ENCODE assay signal across 11 cellular contexts in genomic region chr10:115141254-115141653, GRCh38. TPM values are rescaled to one million over a fixed set of nuclear protein-coding genes. Genes with fewer than 3 reads are reported as not detected.
DNase-seq lines count a peak whose midpoint lies in the region; ATAC-seq and TF ChIP-seq lines count a peak whose summit lies in the region.
"Had no signal": no experiment of that assay in that cellular context is flagged by ENCODE, and none has a peak within 500 bp of the region (broad histone marks: within the 10 kb centered on the region; RNA-seq: fewer than 3 reads in every experiment).

No MANE protein-coding gene starts in this region.

- TF ChIP-seq RAD21 in neural cell (conservative IDR thresholded peaks at IDR 0.05) = peak; percentile 68

- H3K9me2 ChIP-seq in DOHH2 (replicated peaks; ENCODE audit: control insufficient read depth, low read length) (no peaks in the 10 kb centered on the region), MM.1S (replicated peaks; ENCODE audit: insufficient read depth, low read length) (no peaks in the 10 kb centered on the region), neural cell (ENCODE audit: insufficient read depth, low read length) (no peaks in the 10 kb centered on the region)

- peak; percentile 35 for TF ChIP-seq CTCF in DOHH2 (IDR thresholded peaks at IDR 0.05; ENCODE audit: low read depth, low read length, poor library complexity, severe bottlenecking)
- TF ChIP-seq CTCF in MM.1S (IDR thresholded peaks at IDR 0.05; ENCODE audit: low read length) = peak; percentile 50
- TF ChIP-seq CTCF in endodermal cell (conservative IDR thresholded peaks at IDR 0.05) = peak; percentile 73
- peak; percentile 63 for TF ChIP-seq CTCF in neural cell (IDR thresholded peaks at IDR 0.05; ENCODE audit: poor library complexity, severe bottlenecking)

- H3K9me3 ChIP-seq in DOHH2 (ENCODE audit: control insufficient read depth, insufficient read depth, low read length) (no peaks in the 10 kb centered on the region), MM.1S (replicated peaks; ENCODE audit: insufficient read depth, low read length) (no peaks in the 10 kb centered on the region), endodermal cell (ENCODE audit: control insufficient read depth, low read length) (peaks cover 22% of the 10 kb centered on the region), neural cell (ENCODE audit: low read length) (no peaks in the 10 kb centered on the region)

- no peak overlapping the region for H3K4me3 Mint-ChIP-seq in endodermal cell
- H3K4me3 Mint-ChIP-seq in activated CD8-positive, alpha-beta T cell treated with anti-CD3 and anti-CD28 coated beads, Interleukin-2, amount 10 ng/mL, durations not matched to agents 7 days and 5 days = no peak overlapping the region

- H3K27me3 ChIP-seq in DOHH2 (ENCODE audit: control insufficient read depth, low read length) (no peaks in the 10 kb centered on the region), MM.1S (replicated peaks; ENCODE audit: insufficient read depth, low read length) (no peaks in the 10 kb centered on the region), endodermal cell (ENCODE audit: control insufficient read depth, insufficient read depth, low read length, poor library complexity, severe bottlenecking) (no peaks in the 10 kb centered on the region), neural cell (ENCODE audit: insufficient read depth, low read depth, low read length) (no peaks in the 10 kb centered on the region)

- H3K4me1 ChIP-seq in DOHH2 (ENCODE audit: control insufficient read depth, low read length) (no peaks in the 10 kb centered on the region), MM.1S (ENCODE audit: low read length) (no peaks in the 10 kb centered on the region), endodermal cell (ENCODE audit: control insufficient read depth, insufficient read depth, low read length) (no peaks in the 10 kb centered on the region)
- H3K4me1 ChIP-seq: parathyroid adenoma had no signal

- H3K36me3 ChIP-seq in DOHH2 (ENCODE audit: control insufficient read depth, low read length) (no peaks in the 10 kb centered on the region), MM.1S (replicated peaks; ENCODE audit: insufficient read depth, low read length) (no peaks in the 10 kb centered on the region), endodermal cell (ENCODE audit: control insufficient read depth, insufficient read depth, low read length) (no peaks in the 10 kb centered on the region), neural cell (ENCODE audit: insufficient read depth, low read length) (no peaks in the 10 kb centered on the region)

- DNase-seq in MM.1S (peak; percentile 25), endodermal cell (no peak), HuH-7.5 (ENCODE audit: low spot score) (no peak), NCI-H146 (lab: John Stamatoyannopoulos, UW) (no peak)
- no peak for DNase-seq in activated CD4-positive, alpha-beta T cell treated with anti-CD3 and anti-CD28 coated beads, Interleukin-2, amount 50 U/mL, for 1 hour
- no peak for DNase-seq in activated CD8-positive, alpha-beta T cell treated with anti-CD3 and anti-CD28 coated beads, Interleukin-2, amount 10 ng/mL, durations not matched to agents 7 days and 5 days
- DNase-seq: activated CD4-positive, alpha-beta T cell treated with anti-CD3 and anti-CD28 coated beads, Interleukin-2, amount 50 U/mL, for 48 hours; NCI-H524 treated with DMSO at 0.1 percent for 48 hours had no signal

- no peak overlapping the region for H3K9ac ChIP-seq in MM.1S (ENCODE audit: low read length)
- H3K9ac ChIP-seq in endodermal cell (ENCODE audit: extremely low read depth, low read length, poor library complexity, severe bottlenecking) = no peak overlapping the region
- H3K9ac ChIP-seq in neural cell (ENCODE audit: low read length) = no peak overlapping the region
- H3K9ac ChIP-seq: parathyroid adenoma had no signal

- no peak overlapping the region for H3K4me3 ChIP-seq in DOHH2 (ENCODE audit: low read length)
- H3K4me3 ChIP-seq in MM.1S (ENCODE audit: low read length) = no peak overlapping the region
- H3K4me3 ChIP-seq in endodermal cell (ENCODE audit: low read length) = no peak overlapping the region
- no peak overlapping the region for H3K4me3 ChIP-seq in neural cell (ENCODE audit: low read length)

- no peaks in the 10 kb centered on the region for H3K79me2 ChIP-seq in DOHH2 (ENCODE audit: control insufficient read depth, low read length)
- H3K79me2 ChIP-seq in MM.1S (ENCODE audit: low read length) = no peaks in the 10 kb centered on the region
- H3K79me2 ChIP-seq in neural cell (replicated peaks; ENCODE audit: insufficient read depth, low read length) = no peaks in the 10 kb centered on the region
- H3K79me2 ChIP-seq: parathyroid adenoma had no signal

- no peak for ATAC-seq in activated CD8-positive, alpha-beta T cell treated with anti-CD3 and anti-CD28 coated beads, Interleukin-2, amount 10 ng/mL, durations not matched to agents 7 days and 5 days

- CTCF ChIA-PET in activated CD8-positive, alpha-beta T cell treated with anti-CD3 and anti-CD28 coated beads, Interleukin-2, amount 10 ng/mL, durations not matched to agents 7 days and 5 days (lab: Charles Lee) = interaction anchor here (1.0 to 1.1 kb wide), 2 partner anchors 11 to 30 kb away, joined by 3 to 5 read pairs; no protein-coding TSS in a partner anchor

- no peak for TF ChIP-seq EP300 in neural cell (conservative IDR thresholded peaks at IDR 0.05; ENCODE audit: poor library complexity, severe bottlenecking)

- H3K36me3 Mint-ChIP-seq in endodermal cell (ENCODE audit: low read depth) = peaks cover 14% of the 10 kb centered on the region
- H3K36me3 Mint-ChIP-seq in activated CD8-positive, alpha-beta T cell treated with anti-CD3 and anti-CD28 coated beads, Interleukin-2, amount 10 ng/mL, durations not matched to agents 7 days and 5 days (ENCODE audit: low read depth) = no peaks in the 10 kb centered on the region

- H3K4me1 Mint-ChIP-seq in endodermal cell = no peaks in the 10 kb centered on the region
- no peaks in the 10 kb centered on the region for H3K4me1 Mint-ChIP-seq in activated CD8-positive, alpha-beta T cell treated with anti-CD3 and anti-CD28 coated beads, Interleukin-2, amount 10 ng/mL, durations not matched to agents 7 days and 5 days (ENCODE audit: low read depth)

- no peaks in the 10 kb centered on the region for H3K27me3 Mint-ChIP-seq in endodermal cell (ENCODE audit: insufficient read depth)
- H3K27me3 Mint-ChIP-seq in activated CD8-positive, alpha-beta T cell treated with anti-CD3 and anti-CD28 coated beads, Interleukin-2, amount 10 ng/mL, durations not matched to agents 7 days and 5 days (ENCODE audit: low read depth) = no peaks in the 10 kb centered on the region

- peaks cover 29% of the 10 kb centered on the region for H3K9me3 Mint-ChIP-seq in endodermal cell
- no peaks in the 10 kb centered on the region for H3K9me3 Mint-ChIP-seq in activated CD8-positive, alpha-beta T cell treated with anti-CD3 and anti-CD28 coated beads, Interleukin-2, amount 10 ng/mL, durations not matched to agents 7 days and 5 days (ENCODE audit: insufficient read depth)

- H3K4me2 ChIP-seq in DOHH2 (ENCODE audit: low read length) = no peak overlapping the region
- H3K4me2 ChIP-seq in MM.1S (ENCODE audit: low read depth, low read length) = no peak overlapping the region
- H3K4me2 ChIP-seq in neural cell (ENCODE audit: low read length) = no peak overlapping the region

- H4K20me1 ChIP-seq in DOHH2 (ENCODE audit: control insufficient read depth, insufficient read depth, low read depth, low read length) (no peaks in the 10 kb centered on the region), MM.1S (ENCODE audit: insufficient read depth, low read length) (no peaks in the 10 kb centered on the region), neural cell (ENCODE audit: insufficient read depth) (no peaks in the 10 kb centered on the region)

- H2AFZ ChIP-seq in MM.1S (ENCODE audit: low read length) (no peak overlapping the region), neural cell (ENCODE audit: low read depth, low read length) (no peak overlapping the region)
- H2AFZ ChIP-seq: parathyroid adenoma had no signal

- H3K27ac ChIP-seq in DOHH2 (ENCODE audit: low read depth, low read length) = no peak overlapping the region
- no peak overlapping the region for H3K27ac ChIP-seq in MM.1S (ENCODE audit: low read length)
- no peak overlapping the region for H3K27ac ChIP-seq in endodermal cell (ENCODE audit: low read depth, low read length)
- H3K27ac ChIP-seq in neural cell (ENCODE audit: low read length) = no peak overlapping the region
- H3K27ac ChIP-seq: parathyroid adenoma had no signal

- no peak overlapping the region for H3K27ac Mint-ChIP-seq in endodermal cell
- no peak overlapping the region for H3K27ac Mint-ChIP-seq in activated CD8-positive, alpha-beta T cell treated with anti-CD3 and anti-CD28 coated beads, Interleukin-2, amount 10 ng/mL, durations not matched to agents 7 days and 5 days

- POLR2A ChIA-PET in activated CD8-positive, alpha-beta T cell treated with anti-CD3 and anti-CD28 coated beads, Interleukin-2, amount 10 ng/mL, durations not matched to agents 7 days and 5 days (lab: Charles Lee) = no interaction called here

- no peaks in the 10 kb centered on the region for H3F3A ChIP-seq in DOHH2 (ENCODE audit: control insufficient read depth, insufficient read depth)
- no peaks in the 10 kb centered on the region for H3F3A ChIP-seq in MM.1S (ENCODE audit: insufficient read depth, low read length)
- H3F3A ChIP-seq in neural cell (ENCODE audit: insufficient read depth, low read length, poor library complexity, severe bottlenecking) = no peaks in the 10 kb centered on the region

TF ChIP-seq in neural cell, 6 proteins besides CTCF, POLR2A, EP300 and RAD21:
- no peak for TF ChIP-seq EZH2 (IDR thresholded peaks at IDR 0.05; ENCODE audit: borderline replicate concordance, insufficient read depth, low read length, poor library complexity, severe bottlenecking)
- TF ChIP-seq SMC3 (conservative IDR thresholded peaks at IDR 0.05; ENCODE audit: poor library complexity) = peak; percentile 61

RNA-seq across cellular contexts. Expression of gene ATRNL1, which starts 48.1 kb away (rescaled TPM):
- total RNA-seq in endodermal cell = 1 to 10 TPM; 8.0 to 9.0 TPM
- 13.9 TPM for polyA plus RNA-seq in endodermal cell (2013, experiment 1 of 2)
- polyA plus RNA-seq in endodermal cell (2013, experiment 2 of 2) = 14.1 TPM
- polyA plus RNA-seq in neural cell = 47.8 and 51.9 TPM in 2 replicates
- polyA minus RNA-seq in neural cell = 606 and 683 TPM in 2 replicates
- total RNA-seq in activated CD8-positive, alpha-beta T cell treated with anti-CD3 and anti-CD28 coated beads, Interleukin-2, amount 10 ng/mL, durations not matched to agents 7 days and 5 days = not detected

Comparison
In these comparisons a context has a peak if more than half of its experiments do, and no peak if none do; other contexts are left out.
1. RNA of gene ATRNL1, which starts 48.1 kb away (total RNA-seq): 8.0 to 9.0 TPM in endodermal cell; not detected in activated CD8-positive, alpha-beta T cell treated with anti-CD3 and anti-CD28 coated beads, Interleukin-2, amount 10 ng/mL, durations not matched to agents 7 days and 5 days; every median in the first group is over 4 times any median in the second.
2. Peak in every context shown above with its lines, with median percentiles within 50 percentile points of each other: CTCF ChIP-seq.